Comparison of ENCODE assay signal across 21 cellular contexts in the genomic region with DNA sequence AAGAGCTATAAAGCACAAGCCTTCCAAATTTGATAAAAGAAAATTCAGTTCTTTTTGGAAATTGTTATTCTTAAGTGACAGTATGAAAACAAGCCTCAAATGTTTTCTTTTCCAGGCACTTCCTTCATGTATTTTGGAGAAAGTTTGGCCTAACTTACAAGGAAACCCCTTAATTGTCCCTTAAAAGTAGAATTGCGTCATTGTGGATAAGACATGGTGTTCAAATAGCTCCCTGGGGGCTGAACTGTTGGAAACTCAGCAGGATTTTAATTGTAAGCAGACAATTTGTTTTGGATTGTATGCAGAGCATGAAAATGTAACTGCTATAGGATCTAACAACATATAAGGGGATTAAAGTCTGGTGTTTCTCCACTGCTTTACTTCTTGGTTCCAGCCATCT. TPM values are rescaled to one million over a fixed set of nuclear protein-coding genes. Genes with fewer than 3 reads are reported as not detected.
DNase-seq lines count a peak whose midpoint lies in the region; ATAC-seq and TF ChIP-seq lines count a peak whose summit lies in the region.
"Had no signal": no experiment of that assay in that cellular context is flagged by ENCODE, and none has a peak within 500 bp of the region (broad histone marks: within the 10 kb centered on the region; RNA-seq: fewer than 3 reads in every experiment).

No MANE protein-coding gene starts in this region.

- H3K27me3 ChIP-seq in gastroesophageal sphincter = no peaks in the 10 kb centered on the region
- no peaks in the 10 kb centered on the region for H3K27me3 ChIP-seq in neural progenitor cell
- H3K27me3 ChIP-seq in aorta (ENCODE audit: control insufficient read depth in 1 of 2, insufficient read depth in 2 of 2, low read length in 1 of 2) = no peaks in the 10 kb centered on the region

- peaks cover 6% of the 10 kb centered on the region for H3F3A ChIP-seq in neural progenitor cell (ENCODE audit: low read depth)

- H3K9ac ChIP-seq in SK-N-MC (ENCODE audit: insufficient read length) (no peak overlapping the region), neural progenitor cell (no peak overlapping the region)
- H3K9ac ChIP-seq: SK-N-SH had no signal

- TF ChIP-seq EP300 in gastroesophageal sphincter (IDR thresholded peaks at IDR 0.05) = no peak

- TF ChIP-seq CTCF in gastroesophageal sphincter (IDR thresholded peaks at IDR 0.05) = no peak
- no peak for TF ChIP-seq CTCF in neural progenitor cell (IDR thresholded peaks at IDR 0.05)

- 47 to 79% methylated on average over 1 of the region's 1 CpG for WGBS in gastroesophageal sphincter (ENCODE audit: low coverage in 1 of 2), 2 donors
- WGBS in aorta, 2 donors = 5 to 8% methylated on average over 1 of the region's 1 CpG

- no peaks in the 10 kb centered on the region for H4K20me1 ChIP-seq in neural progenitor cell (ENCODE audit: low read depth)

- H3K9me3 ChIP-seq in SK-N-MC (ENCODE audit: low read depth, low read length) (no peaks in the 10 kb centered on the region), gastroesophageal sphincter (no peaks in the 10 kb centered on the region), neural progenitor cell (ENCODE audit: low read depth) (no peaks in the 10 kb centered on the region), aorta (ENCODE audit: control insufficient read depth, low read length) (no peaks in the 10 kb centered on the region)
- H3K9me3 ChIP-seq: SK-N-SH had no signal

- H3K79me2 ChIP-seq in neural progenitor cell (ENCODE audit: low read depth) = no peaks in the 10 kb centered on the region

- no peak overlapping the region for H2AFZ ChIP-seq in neural progenitor cell (replicated peaks)

- H3K4me2 ChIP-seq in neural progenitor cell = peak overlapping the region; percentile 56
- H3K4me2 ChIP-seq: SK-N-SH had no signal

- H3K36me3 Mint-ChIP-seq in neural progenitor cell = no peaks in the 10 kb centered on the region
- H3K36me3 Mint-ChIP-seq: WTC11 had no signal

- DNase-seq in SK-N-MC (ENCODE audit: low read depth, low spot score) (peak; percentile 98), neural progenitor cell (ENCODE audit: low spot score) (no peak), aorta (no peak), NCI-H1694 treated with DMSO at 0.1 percent for 48 hours (lab: John Stamatoyannopoulos, UW) (no peak), DMS53 treated with DMSO at 0.1 percent for 48 hours (lab: John Stamatoyannopoulos, UW; ENCODE audit: unreplicated experiment) (no peak)
- DNase-seq: activated CD4-positive, alpha-beta T cell treated with anti-CD3 and anti-CD28 coated beads, Interleukin-2, amount 50 U/mL, for 48 hours; activated T-cell treated with anti-CD3 and anti-CD28 coated beads for 4 hours; amniotic stem cell; DND-41; head of caudate nucleus; NCI-H1092; NCI-H446 treated with DMSO at 0.1 percent for 48 hours; nucleus accumbens; SK-N-SH; stimulated activated CD4-positive, alpha-beta T cell treated with anti-CD3 and anti-CD28 coated beads, Interleukin-15, amount 100 ng/mL, for 24 hours had no signal

- H3K27ac ChIP-seq in SK-N-MC = peak overlapping the region; percentile 76
- peak overlapping the region in 2 of 4 donors; percentile 13 to 14 for H3K27ac ChIP-seq in gastroesophageal sphincter
- no peak overlapping the region for H3K27ac ChIP-seq in neural progenitor cell
- peak overlapping the region in 1 of 2 donors; percentile 5 for H3K27ac ChIP-seq in aorta (ENCODE audit: low read depth in 1 of 2, low read length in 2 of 2)

- no peak overlapping the region for H3K27ac Mint-ChIP-seq in neural progenitor cell
- H3K27ac Mint-ChIP-seq: B cell, WTC11 had no signal

- peak; percentile 60 for ATAC-seq in gastroesophageal sphincter
- peak; percentile 78 for ATAC-seq in aorta (ENCODE audit: low FRiP score)
- no peak for ATAC-seq in GM21576 (IDR thresholded peaks at IDR 0.05; ENCODE audit: unreplicated experiment)
- ATAC-seq: WTC11 had no signal

- peak overlapping the region; percentile 48 for H3K4me3 ChIP-seq in SK-N-MC
- H3K4me3 ChIP-seq in gastroesophageal sphincter = no peak overlapping the region
- H3K4me3 ChIP-seq in neural progenitor cell = no peak overlapping the region
- H3K4me3 ChIP-seq in aorta (ENCODE audit: low read length in 2 of 2) = no peak overlapping the region
- H3K4me3 ChIP-seq: lung had no signal

- no peak for TF ChIP-seq POLR2A in gastroesophageal sphincter (IDR thresholded peaks at IDR 0.05)

- no peaks in the 10 kb centered on the region for H3K9me3 Mint-ChIP-seq in neural progenitor cell
- H3K9me3 Mint-ChIP-seq: central memory CD8-positive, alpha-beta T cell had no signal

- H3K4me1 ChIP-seq in gastroesophageal sphincter (peaks cover 0 to 22% (median 0%) of the 10 kb centered on the region in 3 donors), neural progenitor cell (peaks cover 24% of the 10 kb centered on the region), aorta (ENCODE audit: control insufficient read depth in 1 of 2, insufficient read depth in 2 of 2, low read length in 2 of 2) (peaks cover 3 to 10% of the 10 kb centered on the region in 2 donors)

- peaks cover 17% of the 10 kb centered on the region for H3K4me1 Mint-ChIP-seq in neural progenitor cell
- H3K4me1 Mint-ChIP-seq: central memory CD8-positive, alpha-beta T cell had no signal

- no peak overlapping the region for H3K4me3 Mint-ChIP-seq in neural progenitor cell
- H3K4me3 Mint-ChIP-seq: B cell; central memory CD8-positive, alpha-beta T cell; WTC11 had no signal

- intact Hi-C loops in aorta (cut with DNase I) = no loop called here

- no peaks in the 10 kb centered on the region for H3K36me3 ChIP-seq in SK-N-MC (ENCODE audit: insufficient read depth, low read length)
- H3K36me3 ChIP-seq in gastroesophageal sphincter = no peaks in the 10 kb centered on the region
- H3K36me3 ChIP-seq in neural progenitor cell = no peaks in the 10 kb centered on the region
- H3K36me3 ChIP-seq in aorta (ENCODE audit: control insufficient read depth in 1 of 2, insufficient read depth in 2 of 2, low read length in 1 of 2) = no peaks in the 10 kb centered on the region

- peaks cover 4% of the 10 kb centered on the region for H3K27me3 Mint-ChIP-seq in neural progenitor cell (ENCODE audit: insufficient read depth, low read depth)
- H3K27me3 Mint-ChIP-seq: B cell; central memory CD8-positive, alpha-beta T cell had no signal

RNA-seq across cellular contexts. Expression of gene FGGY, which starts 35.4 kb away (rescaled TPM):
- total RNA-seq in gastroesophageal sphincter (10 to 100 TPM; 19.0 to 29.6 (median 25.2) TPM), neural progenitor cell (ENCODE audit: low replicate concordance) (32.5 and 32.9 TPM in 2 replicates), aorta (10 to 100 TPM; 17.3 to 25.1 TPM)
- polyA plus RNA-seq in aorta = 1 to 10 TPM; 5.3 to 6.6 TPM
